8 cellular contexts compared by ENCODE assay signal in the genomic region with DNA sequence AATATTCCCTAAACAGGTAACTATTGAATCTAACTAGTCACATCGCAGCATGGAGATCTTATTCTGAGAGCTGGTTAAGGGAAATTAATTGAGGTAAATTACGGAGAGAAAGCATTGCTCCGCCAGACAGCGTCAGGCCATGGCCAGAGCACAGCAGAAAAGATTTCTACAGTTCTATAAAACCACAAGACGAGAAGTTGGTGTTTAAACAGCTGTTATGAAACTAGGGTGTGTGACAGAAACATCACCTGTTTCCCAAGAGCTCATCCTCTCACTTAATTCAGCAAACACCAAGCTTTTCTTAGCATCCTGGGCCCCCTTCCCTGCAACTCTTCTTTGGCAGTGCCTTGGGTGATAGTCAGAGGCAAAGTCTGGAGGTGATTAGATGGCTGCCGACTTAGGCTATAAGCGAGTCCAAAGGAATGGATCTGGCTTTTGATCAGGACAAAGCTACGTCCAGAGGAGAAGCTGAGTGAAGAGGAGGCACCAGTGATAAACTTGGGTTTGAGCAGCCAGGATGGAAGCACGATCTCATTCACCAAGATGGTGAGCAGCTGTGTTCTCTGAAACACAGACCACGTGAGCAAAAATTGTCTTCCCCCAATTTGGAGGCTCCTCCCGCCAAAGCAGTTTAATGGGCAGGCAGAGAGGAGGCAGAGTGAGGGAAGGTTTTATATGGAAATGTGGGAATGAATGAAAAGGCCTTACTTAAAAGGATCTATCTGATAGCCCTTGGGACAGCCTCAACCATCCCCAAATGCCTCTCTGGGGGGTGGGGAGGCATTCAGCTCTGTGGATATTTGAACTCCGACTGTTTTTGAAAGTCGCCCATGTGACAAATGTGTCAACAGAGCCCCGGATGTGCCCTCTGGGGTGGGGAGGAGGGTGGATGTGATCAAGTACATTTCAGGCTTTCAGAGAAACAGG. TPM values are rescaled to one million over a fixed set of nuclear protein-coding genes. Genes with fewer than 3 reads are reported as not detected.
A peak's percentile ranks its signal among the peaks of the same experiment; 100 is the strongest.
DNase-seq lines count a peak whose midpoint lies in the region; ATAC-seq and TF ChIP-seq lines count a peak whose summit lies in the region.
"Had no signal": no experiment of that assay in that cellular context is flagged by ENCODE, and none has a peak within 500 bp of the region (broad histone marks: within the 10 kb centered on the region; RNA-seq: fewer than 3 reads in every experiment).

No MANE protein-coding gene starts in this region.

- H4K12ac ChIP-seq in trophoblast cell (ENCODE audit: low read depth, low read length): no peak overlapping the region

- no peak overlapping the region for H3K27ac ChIP-seq in trophoblast cell (ENCODE audit: low read depth, low read length)

- H3K18ac ChIP-seq in trophoblast cell (ENCODE audit: low read length): no peak overlapping the region

- peaks cover 13 to 14% (median 13%) of the 10 kb centered on the region in 3 donors for H3K4me1 Mint-ChIP-seq in T-cell

- H4K91ac ChIP-seq in trophoblast cell (ENCODE audit: low read depth, low read length): peak overlapping the region; percentile 45

- H3K9me3 Mint-ChIP-seq in T-cell: no peaks in the 10 kb centered on the region

- CTCF ChIA-PET in T-cell (lab: Charles Lee): interaction anchor here (0.5 to 2.6 kb wide), 18 partner anchors 10 to 190 kb away, joined by 3 to 42 read pairs (median 6); no protein-coding TSS in a partner anchor

- no peak overlapping the region for H3K4me3 ChIP-seq in trophoblast cell (ENCODE audit: low read depth, low read length)

- peaks cover 36% of the 10 kb centered on the region for H3K79me1 ChIP-seq in trophoblast cell (ENCODE audit: low read length)

- no peak overlapping the region for H3K4ac ChIP-seq in trophoblast cell (ENCODE audit: low read depth, low read length)

- no CpG with 5 or more reads among the region's 14 CpGs for WGBS in trophoblast cell (ENCODE audit: extremely low coverage, insufficient coverage, insufficient read length)

- H3K9ac ChIP-seq in trophoblast cell (ENCODE audit: low read length): no peak overlapping the region

- DNase-seq in T-cell (peak; percentile 67 to 95 (median 89)), trophoblast cell (no peak), cerebellar nuclear complex (lab: John Stamatoyannopoulos, UW) (no peak), DMS79 (lab: John Stamatoyannopoulos, UW) (no peak)
- DNase-seq in central memory CD4-positive, alpha-beta T cell: peak; percentile 90

- no peak overlapping the region for H2BK5ac ChIP-seq in trophoblast cell (ENCODE audit: low read depth, low read length, poor library complexity)

- H3K27me3 Mint-ChIP-seq in T-cell: no peaks in the 10 kb centered on the region

- H4K8ac ChIP-seq in trophoblast cell (ENCODE audit: low read depth, low read length): peak overlapping the region; percentile 7

- POLR2A ChIA-PET in T-cell (lab: Charles Lee): interaction anchor here (0.5 to 4.8 kb wide), 19 partner anchors 9 to 216 kb away, joined by 3 to 38 read pairs (median 5); no protein-coding TSS in a partner anchor

- no peak overlapping the region for H3K4me2 ChIP-seq in trophoblast cell (ENCODE audit: low read length)

- H2BK120ac ChIP-seq in trophoblast cell (ENCODE audit: insufficient read depth, low read length, poor library complexity): peak overlapping the region; percentile 52

- no peak overlapping the region for H3K4me3 Mint-ChIP-seq in T-cell

- no peaks in the 10 kb centered on the region for H3K9me3 ChIP-seq in trophoblast cell (ENCODE audit: insufficient read depth, low read depth, low read length)

- peak overlapping the region; percentile 61 for H2BK12ac ChIP-seq in trophoblast cell (ENCODE audit: low read length)

- no peak overlapping the region for H3K27ac Mint-ChIP-seq in T-cell
- H3K27ac Mint-ChIP-seq: T-helper 1 cell treated with Interleukin-12 subunit alpha and Interleukin-12 subunit beta and Interleukin-4 antibody, amounts not matched to agents 30 μg/mL and 1 μg/mL, for 36 hours had no signal

- H3K4me1 ChIP-seq in trophoblast cell (ENCODE audit: control insufficient read depth in 1 of 2, insufficient read depth in 2 of 2, low read length in 2 of 2): peaks cover 21 to 31% of the 10 kb centered on the region in 2 experiments

- no peak overlapping the region for H2AFZ ChIP-seq in trophoblast cell (ENCODE audit: insufficient read depth, low read length, poor library complexity)

- H3K36me3 ChIP-seq in trophoblast cell (ENCODE audit: control insufficient read depth in 1 of 2, insufficient read depth in 2 of 2, low read length in 2 of 2): no peaks in the 10 kb centered on the region

- TF ChIP-seq POLR2A in GM19193 (IDR thresholded peaks at IDR 0.05; ENCODE audit: extremely low read depth, insufficient read depth, insufficient read length): peak; percentile 6

- H2AK5ac ChIP-seq in trophoblast cell (ENCODE audit: low read length): peak overlapping the region; percentile 50

- H3K79me2 ChIP-seq in trophoblast cell (ENCODE audit: control insufficient read depth, insufficient read depth, low read length, poor library complexity): peaks cover 8% of the 10 kb centered on the region

- no peak overlapping the region for H3K14ac ChIP-seq in trophoblast cell (ENCODE audit: low read length)

- no peaks in the 10 kb centered on the region for H3K36me3 Mint-ChIP-seq in T-cell

- H3K27me3 ChIP-seq in trophoblast cell (ENCODE audit: insufficient read depth, low read length): no peaks in the 10 kb centered on the region

- ATAC-seq in HG03095 (IDR thresholded peaks at IDR 0.05; ENCODE audit: unreplicated experiment) (peak; percentile 46), T-cell (replicated peaks in 1 of 4) (peak; percentile 53 to 63 (median 60))

- no peak overlapping the region for H3K23ac ChIP-seq in trophoblast cell (ENCODE audit: low read length)

RNA-seq across cellular contexts. Expression of gene PKDCC, which starts 57.8 kb away (rescaled TPM):
- total RNA-seq in T-cell: 1 to 10 TPM in 2 of 5 donors, under 1 TPM in 2, not detected in 1; 0.29 to 1.3 (median 0.83) TPM
- polyA plus RNA-seq in trophoblast cell (2013): 35.3 and 39.5 TPM in 2 replicates

Comparison
In these comparisons a context has a peak if more than half of its experiments do, and no peak if none do; other contexts are left out.
1. DNase-seq: peak in T-cell (34 of 34) and central memory CD4-positive, alpha-beta T cell (single experiment); none in trophoblast cell (0 of 2), cerebellar nuclear complex (0 of 2) and DMS79 (single experiment).